ENCODE assay signal across 1 cellular context in genomic region chr10:131142446-131143380, GRCh38.
TF ChIP-seq lines count a peak whose summit lies in the region.

No MANE protein-coding gene starts in this region.

TF ChIP-seq in GM23338, 12 proteins besides CTCF, POLR2A, EP300 and RAD21 (continued from another document):
- TF ChIP-seq ZNF462 (CRISPR knock-in tag; IDR thresholded peaks at IDR 0.05) (no peak), ZNF114 (CRISPR knock-in tag; IDR thresholded peaks at IDR 0.05) (no peak), POLR2AphosphoS5 (IDR thresholded peaks at IDR 0.05; ENCODE audit: low read depth) (no peak), JUNB (IDR thresholded peaks at IDR 0.05; ENCODE audit: unreplicated experiment) (no peak), STAT1 (IDR thresholded peaks at IDR 0.05; ENCODE audit: unreplicated experiment) (no peak)
- TF ChIP-seq, protein P1, sequence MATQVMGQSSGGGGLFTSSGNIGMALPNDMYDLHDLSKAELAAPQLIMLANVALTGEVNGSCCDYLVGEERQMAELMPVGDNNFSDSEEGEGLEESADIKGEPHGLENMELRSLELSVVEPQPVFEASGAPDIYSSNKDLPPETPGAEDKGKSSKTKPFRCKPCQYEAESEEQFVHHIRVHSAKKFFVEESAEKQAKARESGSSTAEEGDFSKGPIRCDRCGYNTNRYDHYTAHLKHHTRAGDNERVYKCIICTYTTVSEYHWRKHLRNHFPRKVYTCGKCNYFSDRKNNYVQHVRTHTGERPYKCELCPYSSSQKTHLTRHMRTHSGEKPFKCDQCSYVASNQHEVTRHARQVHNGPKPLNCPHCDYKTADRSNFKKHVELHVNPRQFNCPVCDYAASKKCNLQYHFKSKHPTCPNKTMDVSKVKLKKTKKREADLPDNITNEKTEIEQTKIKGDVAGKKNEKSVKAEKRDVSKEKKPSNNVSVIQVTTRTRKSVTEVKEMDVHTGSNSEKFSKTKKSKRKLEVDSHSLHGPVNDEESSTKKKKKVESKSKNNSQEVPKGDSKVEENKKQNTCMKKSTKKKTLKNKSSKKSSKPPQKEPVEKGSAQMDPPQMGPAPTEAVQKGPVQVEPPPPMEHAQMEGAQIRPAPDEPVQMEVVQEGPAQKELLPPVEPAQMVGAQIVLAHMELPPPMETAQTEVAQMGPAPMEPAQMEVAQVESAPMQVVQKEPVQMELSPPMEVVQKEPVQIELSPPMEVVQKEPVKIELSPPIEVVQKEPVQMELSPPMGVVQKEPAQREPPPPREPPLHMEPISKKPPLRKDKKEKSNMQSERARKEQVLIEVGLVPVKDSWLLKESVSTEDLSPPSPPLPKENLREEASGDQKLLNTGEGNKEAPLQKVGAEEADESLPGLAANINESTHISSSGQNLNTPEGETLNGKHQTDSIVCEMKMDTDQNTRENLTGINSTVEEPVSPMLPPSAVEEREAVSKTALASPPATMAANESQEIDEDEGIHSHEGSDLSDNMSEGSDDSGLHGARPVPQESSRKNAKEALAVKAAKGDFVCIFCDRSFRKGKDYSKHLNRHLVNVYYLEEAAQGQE (IDR thresholded peaks at IDR 0.05; ENCODE audit: unreplicated experiment): no peak
- TF ChIP-seq, protein P2, sequence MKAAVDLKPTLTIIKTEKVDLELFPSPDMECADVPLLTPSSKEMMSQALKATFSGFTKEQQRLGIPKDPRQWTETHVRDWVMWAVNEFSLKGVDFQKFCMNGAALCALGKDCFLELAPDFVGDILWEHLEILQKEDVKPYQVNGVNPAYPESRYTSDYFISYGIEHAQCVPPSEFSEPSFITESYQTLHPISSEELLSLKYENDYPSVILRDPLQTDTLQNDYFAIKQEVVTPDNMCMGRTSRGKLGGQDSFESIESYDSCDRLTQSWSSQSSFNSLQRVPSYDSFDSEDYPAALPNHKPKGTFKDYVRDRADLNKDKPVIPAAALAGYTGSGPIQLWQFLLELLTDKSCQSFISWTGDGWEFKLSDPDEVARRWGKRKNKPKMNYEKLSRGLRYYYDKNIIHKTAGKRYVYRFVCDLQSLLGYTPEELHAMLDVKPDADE (IDR thresholded peaks at IDR 0.05): no peak
